ENCODE assay signal across 7 cellular contexts in the genomic region with DNA sequence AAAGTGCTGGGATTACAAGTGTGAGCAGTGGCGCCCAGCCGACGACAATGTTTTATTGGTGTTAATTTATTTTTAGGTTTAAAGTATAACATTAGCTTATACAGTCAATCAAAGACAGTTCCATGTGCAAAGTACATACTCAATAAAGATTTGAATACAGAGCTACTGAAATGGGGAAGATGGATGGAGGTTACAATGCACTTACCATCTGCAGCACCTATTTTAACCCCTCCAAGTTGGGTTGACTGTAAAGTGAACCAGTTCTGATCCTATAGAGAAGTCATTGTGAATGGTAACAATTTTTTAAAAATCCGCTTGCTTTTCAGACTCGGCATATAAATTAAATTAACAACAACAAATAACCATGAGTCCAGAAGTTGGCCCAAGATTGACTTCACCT. TPM values are rescaled to one million over a fixed set of nuclear protein-coding genes. Genes with fewer than 3 reads are reported as not detected.
DNase-seq lines count a peak whose midpoint lies in the region; ATAC-seq and TF ChIP-seq lines count a peak whose summit lies in the region.

No MANE protein-coding gene starts in this region.

- H3K4me1 ChIP-seq in iPS DF 6.9 (ENCODE audit: control insufficient read depth, insufficient read depth, low read length), result no peaks in the 10 kb centered on the region

- H3K36me3 ChIP-seq in iPS DF 6.9 (ENCODE audit: control insufficient read depth, insufficient read depth, low read length), result no peaks in the 10 kb centered on the region

- TF ChIP-seq CTCF in HFF-Myc (IDR thresholded peaks at IDR 0.05; ENCODE audit: low read depth, low read length, missing control alignments), result no peak

- no CpG with 5 or more reads among the region's 5 CpGs for WGBS in iPS DF 6.9 (ENCODE audit: insufficient coverage, insufficient read length)

- peaks cover 29% of the 10 kb centered on the region for H3K4me1 Mint-ChIP-seq in activated CD4-positive, alpha-beta memory T cell treated with anti-CD3 and anti-CD28 coated beads for 36 hours (ENCODE audit: low read depth)
- peaks cover 19% of the 10 kb centered on the region for H3K4me1 Mint-ChIP-seq in stimulated activated effector memory CD8-positive, alpha-beta T cell treated with anti-CD3 and anti-CD28 coated beads, Interleukin-12 subunit alpha, Interleukin-12 subunit beta, amount 100 ng/mL, for 72 hours

- H3K4me3 ChIP-seq in HFF-Myc (replicated peaks; ENCODE audit: low read depth, low read length), result peak overlapping the region; percentile 36
- peak overlapping the region; percentile 22; the same call in 1 of the 2 replicates for H3K4me3 ChIP-seq in iPS DF 6.9 (ENCODE audit: low read length)

- no peaks in the 10 kb centered on the region for H3K36me3 Mint-ChIP-seq in activated CD4-positive, alpha-beta memory T cell treated with anti-CD3 and anti-CD28 coated beads for 36 hours
- peaks cover 10% of the 10 kb centered on the region for H3K36me3 Mint-ChIP-seq in stimulated activated effector memory CD8-positive, alpha-beta T cell treated with anti-CD3 and anti-CD28 coated beads, Interleukin-12 subunit alpha, Interleukin-12 subunit beta, amount 100 ng/mL, for 72 hours

- H3K9me3 Mint-ChIP-seq in activated CD4-positive, alpha-beta memory T cell treated with anti-CD3 and anti-CD28 coated beads for 36 hours, result no peaks in the 10 kb centered on the region
- no peaks in the 10 kb centered on the region for H3K9me3 Mint-ChIP-seq in stimulated activated effector memory CD8-positive, alpha-beta T cell treated with anti-CD3 and anti-CD28 coated beads, Interleukin-12 subunit alpha, Interleukin-12 subunit beta, amount 100 ng/mL, for 72 hours

- no peaks in the 10 kb centered on the region for H3K27me3 Mint-ChIP-seq in activated CD4-positive, alpha-beta memory T cell treated with anti-CD3 and anti-CD28 coated beads for 36 hours

- DNase-seq in HFF-Myc (ENCODE audit: extremely low read depth, low read depth), result no peak
- DNase-seq in activated CD4-positive, alpha-beta memory T cell treated with anti-CD3 and anti-CD28 coated beads for 36 hours, result no peak
- DNase-seq in iPS DF 6.9 (ENCODE audit: low read depth, low spot score), result no peak
- no peak for DNase-seq in stimulated activated effector memory CD8-positive, alpha-beta T cell treated with anti-CD3 and anti-CD28 coated beads, Interleukin-12 subunit alpha, Interleukin-12 subunit beta, amount 100 ng/mL, for 72 hours (ENCODE audit: low spot score in 2 of 2)

- H3K9me3 ChIP-seq in iPS DF 6.9 (ENCODE audit: control insufficient read depth, insufficient read depth, low read length), result no peaks in the 10 kb centered on the region

- POLR2A ChIA-PET in activated CD4-positive, alpha-beta memory T cell treated with anti-CD3 and anti-CD28 coated beads for 36 hours (lab: Charles Lee), result interaction anchor here (0.6 to 3.4 kb wide), 6 partner anchors 36 to 173 kb away, joined by 3 to 18 read pairs (median 3); a partner anchor contains a TSS

- H3K27ac ChIP-seq in iPS DF 6.9 (ENCODE audit: low read length), result no peak overlapping the region

- ATAC-seq in stimulated activated effector memory CD8-positive, alpha-beta T cell treated with anti-CD3 and anti-CD28 coated beads, Interleukin-12 subunit alpha, Interleukin-12 subunit beta, amount 100 ng/mL, for 72 hours, result no peak
- ATAC-seq in esophagus mucosa (no peak), GM19324 (IDR thresholded peaks at IDR 0.05; ENCODE audit: low FRiP score, unreplicated experiment) (no peak), GM18498 (IDR thresholded peaks at IDR 0.05; ENCODE audit: unreplicated experiment) (no peak)

- peak overlapping the region; percentile 96 for H3K4me3 Mint-ChIP-seq in activated CD4-positive, alpha-beta memory T cell treated with anti-CD3 and anti-CD28 coated beads for 36 hours
- peak overlapping the region; percentile 94 for H3K4me3 Mint-ChIP-seq in stimulated activated effector memory CD8-positive, alpha-beta T cell treated with anti-CD3 and anti-CD28 coated beads, Interleukin-12 subunit alpha, Interleukin-12 subunit beta, amount 100 ng/mL, for 72 hours

- peak overlapping the region; percentile 71 for H3K27ac Mint-ChIP-seq in activated CD4-positive, alpha-beta memory T cell treated with anti-CD3 and anti-CD28 coated beads for 36 hours
- H3K27ac Mint-ChIP-seq in stimulated activated effector memory CD8-positive, alpha-beta T cell treated with anti-CD3 and anti-CD28 coated beads, Interleukin-12 subunit alpha, Interleukin-12 subunit beta, amount 100 ng/mL, for 72 hours, result peak overlapping the region; percentile 96

- CTCF ChIA-PET in activated CD4-positive, alpha-beta memory T cell treated with anti-CD3 and anti-CD28 coated beads for 36 hours (lab: Charles Lee), result interaction anchor here (0.5 to 3.5 kb wide), 5 partner anchors 9 to 1232 kb away, joined by 3 to 30 read pairs (median 5); a partner anchor contains a TSS

- H3K27me3 ChIP-seq in iPS DF 6.9 (ENCODE audit: control insufficient read depth, insufficient read depth, low read length), result no peaks in the 10 kb centered on the region

- intact Hi-C loops in activated CD4-positive, alpha-beta memory T cell treated with anti-CD3 and anti-CD28 coated beads for 36 hours (cut with micrococcal nuclease), result loop anchor here (2.0 kb wide), 1 partner anchor 130 kb away; a partner anchor contains a TSS

RNA-seq across cellular contexts. Expression of a gene that starts 0.7 kb away (rescaled TPM):
- total RNA-seq in activated CD4-positive, alpha-beta memory T cell treated with anti-CD3 and anti-CD28 coated beads for 36 hours, result 10 to 100 TPM in 1 of 2 experiments, 1 to 10 TPM in 1; 10.0 to 11.7 TPM
- 15.5 TPM for total RNA-seq in esophagus mucosa

RNA-seq across cellular contexts. Expression of a gene that starts 7.7 kb away (rescaled TPM):
- under 1 TPM in 1 of 2 experiments, not detected in 1; 0.76 TPM for total RNA-seq in activated CD4-positive, alpha-beta memory T cell treated with anti-CD3 and anti-CD28 coated beads for 36 hours
- total RNA-seq in esophagus mucosa, result not detected

RNA-seq across cellular contexts. Expression of a gene that starts 19.5 kb away (rescaled TPM):
- total RNA-seq in activated CD4-positive, alpha-beta memory T cell treated with anti-CD3 and anti-CD28 coated beads for 36 hours, result 10 to 100 TPM; 88.6 to 94.2 TPM
- 32.7 TPM for total RNA-seq in esophagus mucosa

RNA-seq across cellular contexts. Expression of a gene that starts 39.3 kb away (rescaled TPM):
- 1 to 10 TPM; 2.9 to 3.1 TPM for total RNA-seq in activated CD4-positive, alpha-beta memory T cell treated with anti-CD3 and anti-CD28 coated beads for 36 hours
- total RNA-seq in esophagus mucosa, result 0.64 TPM

RNA-seq across cellular contexts. Expression of a gene that starts 44.3 kb away (rescaled TPM):
- 100 to 1,000 TPM; 185 to 193 TPM for total RNA-seq in activated CD4-positive, alpha-beta memory T cell treated with anti-CD3 and anti-CD28 coated beads for 36 hours
- 25.9 TPM for total RNA-seq in esophagus mucosa
